Comparison of ENCODE assay signal across 25 cellular contexts in the genomic region with DNA sequence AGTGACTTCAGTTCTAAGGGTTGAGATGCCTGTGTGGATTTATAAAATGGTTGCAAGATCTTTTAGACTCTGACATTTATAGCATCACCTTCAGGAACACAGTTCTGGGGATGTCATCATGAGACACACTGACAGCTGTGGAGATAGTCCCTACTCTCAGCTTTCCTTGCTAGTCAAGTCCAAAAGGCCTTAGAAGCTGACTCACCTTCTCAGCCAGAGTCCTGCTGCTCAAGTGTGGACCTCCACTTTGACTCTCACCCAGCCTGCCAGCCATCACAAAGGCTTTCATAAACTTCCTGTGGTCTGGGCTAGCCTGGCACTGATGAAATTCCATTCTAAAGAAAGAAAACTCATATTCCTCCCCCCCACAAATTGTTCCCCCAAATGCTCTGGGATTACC. TPM values are rescaled to one million over a fixed set of nuclear protein-coding genes. Genes with fewer than 3 reads are reported as not detected.
DNase-seq lines count a peak whose midpoint lies in the region; ATAC-seq and TF ChIP-seq lines count a peak whose summit lies in the region.
"Had no signal": no experiment of that assay in that cellular context is flagged by ENCODE, and none has a peak within 500 bp of the region (broad histone marks: within the 10 kb centered on the region; RNA-seq: fewer than 3 reads in every experiment).

No MANE protein-coding gene starts in this region.

- intact Hi-C loops in Right ventricle myocardium inferior (cut with DNase I) = no loop called here

- H4K20me1 ChIP-seq in hepatocyte (ENCODE audit: insufficient read depth, poor library complexity, severe bottlenecking) = no peaks in the 10 kb centered on the region

- H3K9me2 ChIP-seq in hepatocyte (replicated peaks; ENCODE audit: insufficient read depth) = no peaks in the 10 kb centered on the region

- H3K9me3 ChIP-seq in cardiac muscle cell (ENCODE audit: low read depth) (no peaks in the 10 kb centered on the region), hepatocyte (ENCODE audit: low read depth) (no peaks in the 10 kb centered on the region)
- H3K9me3 ChIP-seq: mucosa of descending colon, stomach, tibial nerve had no signal

- TF ChIP-seq CTCF in cardiac muscle cell (IDR thresholded peaks at IDR 0.05; ENCODE audit: low read depth, low read length) = no peak
- no peak for TF ChIP-seq CTCF in choroid plexus epithelial cell (conservative IDR thresholded peaks at IDR 0.05; ENCODE audit: low read depth, low read length)
- no peak for TF ChIP-seq CTCF in hepatocyte (IDR thresholded peaks at IDR 0.05; ENCODE audit: poor library complexity)

- no peak overlapping the region for H2AFZ ChIP-seq in hepatocyte

- no peak for ATAC-seq in Right ventricle myocardium inferior
- no peak for ATAC-seq in GM21367 (IDR thresholded peaks at IDR 0.05; ENCODE audit: unreplicated experiment)
- ATAC-seq: foreskin keratinocyte, mucosa of descending colon had no signal

- H3K4me1 ChIP-seq in cardiac muscle cell (ENCODE audit: low read depth) = peaks cover 58% of the 10 kb centered on the region
- H3K4me1 ChIP-seq in hepatocyte (ENCODE audit: insufficient read depth) = peaks cover 14% of the 10 kb centered on the region
- H3K4me1 ChIP-seq: foreskin keratinocyte, stomach, tibial nerve had no signal

- no peak overlapping the region for H3K4me2 ChIP-seq in hepatocyte

- H3K4me3 ChIP-seq in cardiac muscle cell (no peak overlapping the region), choroid plexus epithelial cell (ENCODE audit: low read depth, low read length) (no peak overlapping the region), hepatocyte (no peak overlapping the region)
- H3K4me3 ChIP-seq: mucosa of descending colon, stomach, tibial nerve had no signal

- H3K27me3 ChIP-seq in cardiac muscle cell = no peaks in the 10 kb centered on the region
- no peaks in the 10 kb centered on the region for H3K27me3 ChIP-seq in hepatocyte
- H3K27me3 ChIP-seq: foreskin keratinocyte, stomach, tibial nerve had no signal

- peaks cover 9% of the 10 kb centered on the region for H3K36me3 ChIP-seq in cardiac muscle cell
- no peaks in the 10 kb centered on the region for H3K36me3 ChIP-seq in hepatocyte (replicated peaks; ENCODE audit: insufficient read depth, low read depth)

- no peaks in the 10 kb centered on the region for H3K79me2 ChIP-seq in hepatocyte

- DNase-seq in cardiac muscle cell (ENCODE audit: low read depth in 1 of 2, low spot score in 1 of 2) = peak; percentile 44 to 53
- no peak for DNase-seq in Right ventricle myocardium inferior (ENCODE audit: missing footprints)
- DNase-seq in choroid plexus epithelial cell (ENCODE audit: low read depth) = peak; percentile 40
- peak; percentile 42 for DNase-seq in hepatocyte (ENCODE audit: low spot score)
- no peak for DNase-seq in NCI-H2196 treated with DMSO at 0.1 percent for 48 hours (lab: John Stamatoyannopoulos, UW; ENCODE audit: unreplicated experiment)
- no peak for DNase-seq in NCI-H2227 (lab: John Stamatoyannopoulos, UW; ENCODE audit: unreplicated experiment)
- no peak for DNase-seq in iPS-NIHi7 (ENCODE audit: extremely low spot score)
- DNase-seq: 8988T; activated CD4-positive, alpha-beta T cell treated with anti-CD3 and anti-CD28 coated beads, Interleukin-2, amount 10 ng/mL, durations not matched to agents 7 days and 5 days; activated naive CD4-positive, alpha-beta T cell treated with anti-CD3 and anti-CD28 coated beads, Interleukin-2, amount 50 U/mL, for 16 hours; activated T-cell treated with anti-CD3 and anti-CD28 coated beads, Interleukin-2, amount 50 U/mL, for 48 hours; anterior cingulate cortex; CD8-positive, alpha-beta memory T cell; foreskin keratinocyte; GF-D8; hypothalamus; mucosa of descending colon; NCI-H1092 treated with DMSO at 0.1 percent for 48 hours; NCI-H187 treated with DMSO at 0.1 percent for 48 hours; NCI-H345; nephron progenitor cell; stimulated activated CD8-positive, alpha-beta memory T cell treated with anti-CD3 and anti-CD28 coated beads, Interleukin-4, amount 100 ng/mL, for 48 hours; stomach had no signal

- H3K27ac ChIP-seq in cardiac muscle cell (peak overlapping the region; percentile 86), hepatocyte (peak overlapping the region; percentile 76)
- H3K27ac ChIP-seq: foreskin keratinocyte, stomach, tibial nerve had no signal

RNA-seq across cellular contexts. Expression of a gene that starts 44.8 kb away (rescaled TPM):
- total RNA-seq in cardiac muscle cell = 42.9 and 48.8 TPM in 2 replicates
- polyA plus RNA-seq in cardiac muscle cell = 21.5 and 25.9 TPM in 2 replicates
- total RNA-seq in Right ventricle myocardium inferior = 17.0 TPM
- 56.1 and 77.0 TPM in 2 replicates for total RNA-seq in hepatocyte
- 39.0 and 46.2 TPM in 2 replicates for polyA plus RNA-seq in hepatocyte

RNA-seq across cellular contexts. Expression of a gene that starts 50.1 kb away (rescaled TPM):
- 11.0 and 12.5 TPM in 2 replicates for total RNA-seq in cardiac muscle cell
- polyA plus RNA-seq in cardiac muscle cell = 19.2 and 22.1 TPM in 2 replicates
- total RNA-seq in Right ventricle myocardium inferior = 5.1 TPM
- total RNA-seq in hepatocyte = 13.6 and 14.5 TPM in 2 replicates
- polyA plus RNA-seq in hepatocyte = 15.4 and 16.3 TPM in 2 replicates

Comparison
In these comparisons a context has a peak if more than half of its experiments do, and no peak if none do; other contexts are left out.
1. DNase-seq: peak in cardiac muscle cell (2 of 2), choroid plexus epithelial cell (single experiment) and hepatocyte (single experiment); none in Right ventricle myocardium inferior (single experiment), NCI-H2196 treated with DMSO at 0.1 percent for 48 hours (single experiment), NCI-H2227 (single experiment) and iPS-NIHi7 (single experiment).